26 cellular contexts compared by ENCODE assay signal in genomic region chr11:127966821-127967220, GRCh38.
"Had no signal": no experiment of that assay in that cellular context is flagged by ENCODE, and none has a peak within 500 bp of the region (broad histone marks: within the 10 kb centered on the region; RNA-seq: fewer than 3 reads in every experiment).

No MANE protein-coding gene starts in this region.

- H3K27me3 ChIP-seq: esophagus squamous epithelium, foreskin keratinocyte, left lung, ovary, sigmoid colon, vagina had no signal

- H3K9me3 ChIP-seq: esophagus squamous epithelium, ovary, psoas muscle, sigmoid colon, vagina had no signal

- DNase-seq: cortex of kidney; effector memory CD8-positive, alpha-beta T cell; erythroblast; esophagus squamous epithelium; glutamatergic neuron; heart right ventricle; hippocampal formation; left cardiac atrium; left lung; mesendoderm; midbrain; naive thymus-derived CD8-positive, alpha-beta T cell; nephron progenitor cell; occipital lobe; ovary; posterior cingulate gyrus; psoas muscle; right cardiac atrium; sigmoid colon; stimulated activated CD4-positive, alpha-beta T cell treated with anti-CD3 and anti-CD28 coated beads, Interleukin-2, amount 100 ng/mL, for 24 hours; stimulated activated CD4-positive, alpha-beta T cell treated with anti-CD3 and anti-CD28 coated beads, Interleukin-4, amount 100 ng/mL, for 24 hours; stimulated activated naive CD8-positive, alpha-beta T cell treated with anti-CD3 and anti-CD28 coated beads, Interleukin-15, Interleukin-2, amounts not matched to agents 100 U/mL and 50 U/mL, for 24 hours; trophoblast cell had no signal

- ATAC-seq: effector memory CD8-positive, alpha-beta T cell; foreskin keratinocyte; heart right ventricle; left cardiac atrium; left lung; naive thymus-derived CD8-positive, alpha-beta T cell; psoas muscle; right cardiac atrium; stimulated activated effector memory CD8-positive, alpha-beta T cell treated with anti-CD3 and anti-CD28 coated beads, Interleukin-12 subunit alpha, Interleukin-12 subunit beta, amount 100 ng/mL, for 72 hours; stimulated activated naive CD8-positive, alpha-beta T cell treated with anti-CD3 and anti-CD28 coated beads, Interleukin-15, Interleukin-2, amounts not matched to agents 100 U/mL and 50 U/mL, for 24 hours had no signal

- H3K4me1 ChIP-seq: esophagus squamous epithelium, foreskin keratinocyte, heart right ventricle, left lung, psoas muscle, sigmoid colon, vagina had no signal

- H3K36me3 ChIP-seq: esophagus squamous epithelium, heart right ventricle, left lung, ovary, sigmoid colon, vagina had no signal

- H3K4me3 ChIP-seq: esophagus squamous epithelium, heart right ventricle, left lung, ovary, psoas muscle, sigmoid colon, vagina had no signal

- H3K27ac ChIP-seq: esophagus squamous epithelium, foreskin keratinocyte, heart right ventricle, left lung, ovary, psoas muscle, sigmoid colon, vagina had no signal
